Comparison of ENCODE assay signal across 18 cellular contexts in the genomic region with DNA sequence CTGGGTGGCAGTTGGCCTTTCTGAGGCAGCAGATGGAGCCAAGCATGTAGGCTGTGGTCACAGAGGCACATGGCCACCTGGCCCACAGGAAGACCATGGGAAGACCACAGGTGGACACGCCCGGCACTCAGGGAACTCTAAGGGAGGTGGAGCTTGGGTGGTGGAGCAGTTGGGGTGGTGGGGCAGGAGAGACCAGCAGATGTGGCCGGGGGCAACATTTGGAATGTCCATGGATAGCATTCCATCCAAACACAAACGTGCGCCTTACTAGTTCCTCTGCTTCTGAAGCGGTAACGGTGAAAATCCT.
"Had no signal": no experiment of that assay in that cellular context is flagged by ENCODE, and none has a peak within 500 bp of the region (broad histone marks: within the 10 kb centered on the region; RNA-seq: fewer than 3 reads in every experiment).

No MANE protein-coding gene starts in this region.

- H3K9me3 ChIP-seq: neutrophil, right atrium auricular region, sigmoid colon, tibial artery, upper lobe of left lung, uterus had no signal

- DNase-seq: effector memory CD8-positive, alpha-beta T cell; foreskin keratinocyte; immature natural killer cell; kidney; left cardiac atrium; left ventricle myocardium superior; mesenchymal stem cell; naive thymus-derived CD4-positive, alpha-beta T cell; nephron progenitor cell; sigmoid colon; stimulated activated naive CD8-positive, alpha-beta T cell treated with anti-CD3 and anti-CD28 coated beads, Interleukin-15, Interleukin-2, amounts not matched to agents 100 U/mL and 50 U/mL, for 24 hours; upper lobe of left lung; uterus had no signal

- H3K4me1 ChIP-seq: foreskin keratinocyte, right atrium auricular region, sigmoid colon, tibial artery, upper lobe of left lung, uterus had no signal

- H3K36me3 ChIP-seq: neutrophil, right atrium auricular region, sigmoid colon, tibial artery, upper lobe of left lung, uterus had no signal

- H3K4me3 ChIP-seq: lung, right atrium auricular region, sigmoid colon, skin epidermis, tibial artery, upper lobe of left lung, uterus had no signal

- ATAC-seq: effector memory CD8-positive, alpha-beta T cell; foreskin keratinocyte; left cardiac atrium; left ventricle myocardium superior; naive thymus-derived CD4-positive, alpha-beta T cell; stimulated activated naive CD8-positive, alpha-beta T cell treated with anti-CD3 and anti-CD28 coated beads, Interleukin-15, Interleukin-2, amounts not matched to agents 100 U/mL and 50 U/mL, for 24 hours had no signal

- H3K27me3 ChIP-seq: foreskin keratinocyte, neutrophil, right atrium auricular region, sigmoid colon, tibial artery, upper lobe of left lung, uterus had no signal

- H3K27ac ChIP-seq: foreskin keratinocyte, neutrophil, right atrium auricular region, sigmoid colon, tibial artery, upper lobe of left lung, uterus had no signal
